14 cellular contexts compared by ENCODE assay signal in the genomic region with DNA sequence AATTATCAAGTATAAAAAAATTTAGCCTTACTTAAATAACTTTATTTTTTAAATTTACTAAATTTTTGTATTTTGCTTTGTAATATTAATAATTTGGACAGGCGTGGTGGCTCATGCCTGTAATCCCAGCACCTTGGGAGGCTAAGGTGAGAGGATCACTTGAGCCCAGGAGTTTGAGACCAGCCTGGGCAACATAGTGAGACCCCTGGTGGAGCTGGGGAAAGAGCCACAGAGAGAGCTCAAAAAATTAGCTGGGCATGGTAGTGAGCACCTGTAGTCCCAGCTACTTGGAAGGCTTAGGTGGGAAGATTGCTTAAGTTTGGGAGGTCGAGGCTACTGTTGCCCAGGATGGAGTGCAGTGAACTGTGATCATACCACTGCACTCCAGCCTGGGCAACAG.
"Had no signal": no experiment of that assay in that cellular context is flagged by ENCODE, and none has a peak within 500 bp of the region (broad histone marks: within the 10 kb centered on the region; RNA-seq: fewer than 3 reads in every experiment).

No MANE protein-coding gene starts in this region.

- H3K27me3 Mint-ChIP-seq: activated naive CD8-positive, alpha-beta T cell treated with anti-CD3 and anti-CD28 coated beads for 36 hours; naive thymus-derived CD4-positive, alpha-beta T cell had no signal

- H3K36me3 Mint-ChIP-seq: activated naive CD8-positive, alpha-beta T cell treated with anti-CD3 and anti-CD28 coated beads for 36 hours; naive thymus-derived CD4-positive, alpha-beta T cell had no signal

- H3K4me3 Mint-ChIP-seq: activated naive CD8-positive, alpha-beta T cell treated with anti-CD3 and anti-CD28 coated beads for 36 hours; naive thymus-derived CD4-positive, alpha-beta T cell had no signal

- H3K27ac Mint-ChIP-seq: activated naive CD8-positive, alpha-beta T cell treated with anti-CD3 and anti-CD28 coated beads for 36 hours; naive thymus-derived CD4-positive, alpha-beta T cell had no signal

- ATAC-seq: activated CD4-positive, CD25-positive, alpha-beta regulatory T cell treated with anti-CD3 and anti-CD28 coated beads, Interleukin-2, amount 50 U/mL, for 24 hours; left colon; naive thymus-derived CD4-positive, alpha-beta T cell had no signal

- H3K4me3 ChIP-seq: skin epidermis had no signal

- DNase-seq: activated naive CD8-positive, alpha-beta T cell treated with anti-CD3 and anti-CD28 coated beads for 36 hours; anterior cingulate cortex; caudate nucleus; cortex of kidney; effector memory CD4-positive, alpha-beta T cell; glutamatergic neuron; left colon; mammary epithelial cell; naive thymus-derived CD4-positive, alpha-beta T cell; T-helper 2 cell had no signal

- FAIRE-seq: urothelium cell line had no signal

- H3K9me3 Mint-ChIP-seq: activated naive CD8-positive, alpha-beta T cell treated with anti-CD3 and anti-CD28 coated beads for 36 hours; naive thymus-derived CD4-positive, alpha-beta T cell had no signal

- H3K27ac ChIP-seq: epithelial cell of prostate, skin epidermis had no signal
